20 cellular contexts compared by ENCODE assay signal in the genomic region with DNA sequence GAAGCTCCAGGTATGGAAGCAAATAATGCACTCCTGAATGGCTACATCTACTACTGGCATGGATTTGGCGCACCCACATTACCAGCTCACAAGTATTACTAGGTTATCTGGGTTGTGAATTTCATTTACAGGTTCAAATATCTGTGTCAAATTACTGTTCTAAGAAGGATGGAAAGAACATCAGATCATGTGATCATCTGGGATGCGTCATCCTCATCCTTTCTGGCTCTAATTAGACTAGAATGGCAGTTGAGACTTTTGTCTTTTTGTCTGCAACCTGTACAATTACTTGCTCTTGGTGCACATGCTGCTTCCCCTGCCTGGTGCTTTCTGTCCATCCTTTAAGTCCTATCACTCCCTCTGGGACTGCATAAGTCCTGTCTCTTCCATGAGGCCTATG.
DNase-seq lines count a peak whose midpoint lies in the region; ATAC-seq and TF ChIP-seq lines count a peak whose summit lies in the region.
"Had no signal": no experiment of that assay in that cellular context is flagged by ENCODE, and none has a peak within 500 bp of the region (broad histone marks: within the 10 kb centered on the region; RNA-seq: fewer than 3 reads in every experiment).

No MANE protein-coding gene starts in this region.

- H3K9me3 ChIP-seq in CD4-positive, CD25-positive, alpha-beta regulatory T cell (ENCODE audit: control insufficient read depth in 2 of 2, low read length in 2 of 2) = no peaks in the 10 kb centered on the region
- H3K9me3 ChIP-seq: Peyer's patch had no signal

- no peak for DNase-seq in CD4-positive, CD25-positive, alpha-beta regulatory T cell
- DNase-seq in LHCN-M2 (ENCODE audit: low read depth) = peak; percentile 25
- peak; percentile 52 for DNase-seq in fibroblast of mammary gland (ENCODE audit: low read depth)
- no peak for DNase-seq in NCI-H1930 (lab: John Stamatoyannopoulos, UW)
- no peak for DNase-seq in GM20000 (ENCODE audit: low spot score)
- no peak for DNase-seq in NCI-H82 (lab: John Stamatoyannopoulos, UW)
- no peak for DNase-seq in brain microvascular endothelial cell
- DNase-seq: ACHN, H9, KBM-7, NCI-H1092, NCI-H146, NCI-H2029 treated with DMSO at 0.1 percent for 48 hours, NCI-H2171 treated with DMSO at 0.1 percent for 48 hours, NCI-H524 treated with DMSO at 0.1 percent for 48 hours, Peyer's patch, SJCRH30 had no signal

- no peaks in the 10 kb centered on the region for H3K27me3 ChIP-seq in CD4-positive, CD25-positive, alpha-beta regulatory T cell (ENCODE audit: control insufficient read depth, insufficient read depth, low read length)
- no peaks in the 10 kb centered on the region for H3K27me3 ChIP-seq in brain microvascular endothelial cell (replicated peaks)
- H3K27me3 ChIP-seq: Peyer's patch, SJCRH30 had no signal

- in situ Hi-C loops in brain microvascular endothelial cell (cut with HindIII; ENCODE audit: low pct_ligation_motif_present, low sequenced_read_pairs) = no loop called here

- H3K9me3 Mint-ChIP-seq in CD4-positive, CD25-positive, alpha-beta regulatory T cell = no peaks in the 10 kb centered on the region

- H3K4me3 Mint-ChIP-seq in CD4-positive, CD25-positive, alpha-beta regulatory T cell = no peak overlapping the region
- H3K4me3 Mint-ChIP-seq: H9 had no signal

- peak overlapping the region in 2 of 3 donors; percentile 73 to 89 for H3K27ac Mint-ChIP-seq in CD4-positive, CD25-positive, alpha-beta regulatory T cell
- H3K27ac Mint-ChIP-seq: H9 had no signal

- peaks cover 33% of the 10 kb centered on the region for H3K36me3 Mint-ChIP-seq in CD4-positive, CD25-positive, alpha-beta regulatory T cell

- H3K4me3 ChIP-seq in CD4-positive, CD25-positive, alpha-beta regulatory T cell (ENCODE audit: low read depth, low read length) = no peak overlapping the region
- H3K4me3 ChIP-seq in fibroblast of mammary gland (ENCODE audit: control insufficient read depth, low read depth, low read length) (no peak overlapping the region), brain microvascular endothelial cell (ENCODE audit: low read depth, low read length) (no peak overlapping the region)
- H3K4me3 ChIP-seq: Peyer's patch, SJCRH30 had no signal

- H3K36me3 ChIP-seq in CD4-positive, CD25-positive, alpha-beta regulatory T cell (ENCODE audit: control insufficient read depth, insufficient read depth, low read length) = peaks cover 63% of the 10 kb centered on the region
- H3K36me3 ChIP-seq in brain microvascular endothelial cell (replicated peaks) = peaks cover 18% of the 10 kb centered on the region

- H3K4me1 ChIP-seq in CD4-positive, CD25-positive, alpha-beta regulatory T cell (ENCODE audit: control insufficient read depth, insufficient read depth, low read length, poor library complexity, severe bottlenecking) = no peaks in the 10 kb centered on the region
- H3K4me1 ChIP-seq: Peyer's patch, SJCRH30 had no signal

- no peaks in the 10 kb centered on the region for H3K27me3 Mint-ChIP-seq in CD4-positive, CD25-positive, alpha-beta regulatory T cell

- no peak overlapping the region for H3K27ac ChIP-seq in CD4-positive, CD25-positive, alpha-beta regulatory T cell (ENCODE audit: insufficient read depth, low read length, poor library complexity, severe bottlenecking)
- no peak overlapping the region for H3K27ac ChIP-seq in brain microvascular endothelial cell
- H3K27ac ChIP-seq: C4-2B, HL-60, Peyer's patch, SJCRH30 had no signal

- TF ChIP-seq CTCF in fibroblast of mammary gland (conservative IDR thresholded peaks at IDR 0.05; ENCODE audit: control insufficient read depth, insufficient read depth, low read depth, low read length) = no peak
- TF ChIP-seq CTCF in GM20000 (IDR thresholded peaks at IDR 0.05; ENCODE audit: extremely low read depth, missing control alignments) = no peak
- no peak for TF ChIP-seq CTCF in brain microvascular endothelial cell (IDR thresholded peaks at IDR 0.05; ENCODE audit: low read depth, low read length, missing control alignments)

- H3K4me1 Mint-ChIP-seq in CD4-positive, CD25-positive, alpha-beta regulatory T cell = peaks cover 17 to 31% (median 23%) of the 10 kb centered on the region in 4 donors
- H3K4me1 Mint-ChIP-seq: H9 had no signal

- ATAC-seq in CD4-positive, CD25-positive, alpha-beta regulatory T cell (ENCODE audit: low read depth in 2 of 2) = no peak
- ATAC-seq: HepG2 had no signal

Comparison
In these comparisons a context has a peak if more than half of its experiments do, and no peak if none do; other contexts are left out.
1. DNase-seq: peak in LHCN-M2 (single experiment) and fibroblast of mammary gland (single experiment); none in CD4-positive, CD25-positive, alpha-beta regulatory T cell (0 of 3), NCI-H1930 (0 of 2), GM20000 (single experiment), NCI-H82 (single experiment) and brain microvascular endothelial cell (single experiment).